13 cellular contexts compared by ENCODE assay signal in the genomic region with DNA sequence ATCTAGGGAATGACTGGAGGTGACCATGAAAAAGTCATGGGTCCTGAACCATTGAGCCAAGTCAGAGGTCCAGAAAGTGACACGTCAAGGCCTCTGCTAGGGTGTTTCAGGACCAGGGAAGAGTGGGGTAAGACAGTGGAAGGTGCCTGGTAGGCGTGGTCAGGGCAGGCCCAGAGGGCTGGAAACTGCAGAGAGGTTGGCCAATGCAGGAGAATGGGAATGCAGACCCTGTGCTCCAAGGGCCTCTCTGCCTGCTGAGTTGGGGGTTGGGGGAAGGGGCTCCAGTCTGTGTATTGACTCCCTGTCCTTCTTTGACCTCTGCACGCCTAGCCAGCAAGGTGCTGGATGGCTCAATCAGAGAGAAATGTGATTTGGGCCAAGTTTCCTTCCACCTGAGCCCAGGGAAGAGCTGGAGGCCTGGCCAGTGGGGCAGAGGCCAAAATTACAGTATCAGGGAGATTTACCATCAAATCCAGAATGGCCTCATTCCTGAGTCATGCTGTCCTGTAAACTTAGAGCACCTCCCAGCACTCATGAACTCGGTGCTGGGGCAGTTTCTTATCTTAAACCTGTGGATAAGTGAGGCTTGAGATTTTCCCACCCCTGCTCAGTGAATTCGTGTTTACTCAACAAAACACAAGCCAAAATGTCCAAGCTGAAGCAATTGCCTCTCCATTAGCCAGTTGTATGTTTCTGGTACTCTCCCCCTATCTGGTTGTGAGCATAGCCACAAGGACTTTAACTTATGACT. TPM values are rescaled to one million over a fixed set of nuclear protein-coding genes. Genes with fewer than 3 reads are reported as not detected.
DNase-seq lines count a peak whose midpoint lies in the region; ATAC-seq and TF ChIP-seq lines count a peak whose summit lies in the region.
"Had no signal": no experiment of that assay in that cellular context is flagged by ENCODE, and none has a peak within 500 bp of the region (broad histone marks: within the 10 kb centered on the region; RNA-seq: fewer than 3 reads in every experiment).

No MANE protein-coding gene starts in this region.

- H3K18ac ChIP-seq in mesenchymal stem cell (ENCODE audit: low read depth in 1 of 2, low read length in 2 of 2): peak overlapping the region in 1 of 2 experiments; percentile 63

- TF ChIP-seq POLR2A in breast epithelium (IDR thresholded peaks at IDR 0.05): no peak

- H2BK120ac ChIP-seq in mesenchymal stem cell (ENCODE audit: low read depth, low read length): no peak overlapping the region

- H2AFZ ChIP-seq in mesenchymal stem cell (ENCODE audit: low read depth, low read length): no peak overlapping the region

- H3K9me3 Mint-ChIP-seq in stimulated activated naive CD8-positive, alpha-beta T cell treated with anti-CD3 and anti-CD28 coated beads, Interleukin-15, amount 100 ng/mL, for 72 hours: no peaks in the 10 kb centered on the region
- no peaks in the 10 kb centered on the region for H3K9me3 Mint-ChIP-seq in activated naive CD4-positive, alpha-beta T cell treated with anti-CD3 and anti-CD28 coated beads, Interleukin-2, amount 50 U/mL, for 72 hours
- H3K9me3 Mint-ChIP-seq: activated T-helper 17 cell treated with anti-CD3 and anti-CD28 coated beads, Interleukin-2, amount 50 U/mL, for 72 hours had no signal

- H3K4me1 Mint-ChIP-seq in stimulated activated naive CD8-positive, alpha-beta T cell treated with anti-CD3 and anti-CD28 coated beads, Interleukin-15, amount 100 ng/mL, for 72 hours: peaks cover 34% of the 10 kb centered on the region

- no peak overlapping the region for H3K23ac ChIP-seq in mesenchymal stem cell (ENCODE audit: low read length in 2 of 2)

- no peak overlapping the region for H4K8ac ChIP-seq in mesenchymal stem cell (ENCODE audit: low read length)

- H2AK5ac ChIP-seq in mesenchymal stem cell (ENCODE audit: low read length, severe bottlenecking): no peak overlapping the region

- H3K9me3 ChIP-seq in breast epithelium (no peaks in the 10 kb centered on the region), mesenchymal stem cell (ENCODE audit: control insufficient read depth, low read length) (no peaks in the 10 kb centered on the region)
- H3K9me3 ChIP-seq: HAP-1, tibial nerve had no signal

- H3K4me1 ChIP-seq in breast epithelium: peaks cover 0 to 13% of the 10 kb centered on the region in 2 donors
- peaks cover 24% of the 10 kb centered on the region for H3K4me1 ChIP-seq in mesenchymal stem cell (ENCODE audit: control insufficient read depth, insufficient read depth, low read depth, low read length)

- WGBS in mesenchymal stem cell: 69% methylated on average over 5 of the region's 5 CpGs

- no peak overlapping the region for H3K4me3 Mint-ChIP-seq in stimulated activated naive CD8-positive, alpha-beta T cell treated with anti-CD3 and anti-CD28 coated beads, Interleukin-15, amount 100 ng/mL, for 72 hours
- H3K4me3 Mint-ChIP-seq: activated T-helper 17 cell treated with anti-CD3 and anti-CD28 coated beads, Interleukin-2, amount 50 U/mL, for 72 hours had no signal

- H3K27ac ChIP-seq in breast epithelium (peak overlapping the region; percentile 71 to 92), mesenchymal stem cell (ENCODE audit: low read length, poor library complexity, severe bottlenecking) (no peak overlapping the region)
- H3K27ac ChIP-seq: tibial nerve had no signal

- H3K27me3 Mint-ChIP-seq in stimulated activated naive CD8-positive, alpha-beta T cell treated with anti-CD3 and anti-CD28 coated beads, Interleukin-15, amount 100 ng/mL, for 72 hours: peaks cover 6% of the 10 kb centered on the region
- H3K27me3 Mint-ChIP-seq: activated T-helper 17 cell treated with anti-CD3 and anti-CD28 coated beads, Interleukin-2, amount 50 U/mL, for 72 hours had no signal

- TF ChIP-seq CTCF in breast epithelium (IDR thresholded peaks at IDR 0.05): no peak

- H3K36me3 ChIP-seq in breast epithelium: no peaks in the 10 kb centered on the region
- H3K36me3 ChIP-seq in mesenchymal stem cell (ENCODE audit: control insufficient read depth in 1 of 2, insufficient read depth in 2 of 2, low read depth in 1 of 2, low read length in 2 of 2): no peaks in the 10 kb centered on the region
- H3K36me3 ChIP-seq: HAP-1, tibial nerve had no signal

- DNase-seq in stimulated activated naive CD8-positive, alpha-beta T cell treated with anti-CD3 and anti-CD28 coated beads, Interleukin-15, amount 100 ng/mL, for 72 hours: no peak
- DNase-seq in stimulated activated naive CD8-positive, alpha-beta T cell treated with anti-CD3 and anti-CD28 coated beads, Interleukin-15, Interleukin-2, amounts not matched to agents 100 U/mL and 50 U/mL, for 24 hours: no peak
- DNase-seq in breast epithelium (ENCODE audit: low spot score in 2 of 2) (no peak), mesenchymal stem cell (peak; percentile 65), iPS-NIHi7 (ENCODE audit: extremely low spot score) (no peak)
- no peak for DNase-seq in activated naive CD4-positive, alpha-beta T cell treated with anti-CD3 and anti-CD28 coated beads, Interleukin-2, amount 50 U/mL, for 72 hours (ENCODE audit: low spot score in 2 of 2)
- DNase-seq: caudate nucleus, NCI-H2029 had no signal

- peak; percentile 21 for ATAC-seq in stimulated activated naive CD8-positive, alpha-beta T cell treated with anti-CD3 and anti-CD28 coated beads, Interleukin-15, amount 100 ng/mL, for 72 hours
- ATAC-seq in stimulated activated naive CD8-positive, alpha-beta T cell treated with anti-CD3 and anti-CD28 coated beads, Interleukin-15, Interleukin-2, amounts not matched to agents 100 U/mL and 50 U/mL, for 24 hours: no peak
- no peak for ATAC-seq in activated naive CD4-positive, alpha-beta T cell treated with anti-CD3 and anti-CD28 coated beads, Interleukin-2, amount 50 U/mL, for 72 hours
- no peak for ATAC-seq in HG03432 (IDR thresholded peaks at IDR 0.05; ENCODE audit: unreplicated experiment)
- ATAC-seq in HG02870 (IDR thresholded peaks at IDR 0.05; ENCODE audit: unreplicated experiment): no peak
- ATAC-seq: activated T-helper 17 cell treated with anti-CD3 and anti-CD28 coated beads, Interleukin-2, amount 50 U/mL, for 72 hours had no signal

- no peaks in the 10 kb centered on the region for H3K79me1 ChIP-seq in mesenchymal stem cell (replicated peaks; ENCODE audit: low read length, poor library complexity, severe bottlenecking)

- H2BK12ac ChIP-seq in mesenchymal stem cell (ENCODE audit: low read length in 2 of 2): peak overlapping the region in 1 of 2 experiments; percentile 68

- H3K27me3 ChIP-seq in breast epithelium: no peaks in the 10 kb centered on the region
- H3K27me3 ChIP-seq in mesenchymal stem cell (ENCODE audit: control insufficient read depth in 1 of 2, insufficient read depth in 1 of 2, low read length in 2 of 2): no peaks in the 10 kb centered on the region
- H3K27me3 ChIP-seq: tibial nerve had no signal

- no peaks in the 10 kb centered on the region for H3K36me3 Mint-ChIP-seq in activated naive CD4-positive, alpha-beta T cell treated with anti-CD3 and anti-CD28 coated beads, Interleukin-2, amount 50 U/mL, for 72 hours

- H3K27ac Mint-ChIP-seq in stimulated activated naive CD8-positive, alpha-beta T cell treated with anti-CD3 and anti-CD28 coated beads, Interleukin-15, amount 100 ng/mL, for 72 hours: peak overlapping the region in 1 of 2 donors; percentile 55
- no peak overlapping the region for H3K27ac Mint-ChIP-seq in activated naive CD4-positive, alpha-beta T cell treated with anti-CD3 and anti-CD28 coated beads, Interleukin-2, amount 50 U/mL, for 72 hours
- H3K27ac Mint-ChIP-seq: activated T-helper 17 cell treated with anti-CD3 and anti-CD28 coated beads, Interleukin-2, amount 50 U/mL, for 72 hours had no signal

- H3K4me2 ChIP-seq in mesenchymal stem cell (ENCODE audit: low read length, poor library complexity, severe bottlenecking): no peak overlapping the region

- H3K4me3 ChIP-seq in breast epithelium: no peak overlapping the region
- no peak overlapping the region for H3K4me3 ChIP-seq in mesenchymal stem cell (ENCODE audit: insufficient read depth in 1 of 2, low read depth in 1 of 2, low read length in 2 of 2)
- H3K4me3 ChIP-seq: HAP-1, tibial nerve had no signal

- intact Hi-C loops in breast epithelium (cut with DNase I; ENCODE audit: low total_unique reads): loop anchor here (2.0 kb wide), 1 partner anchor 37 kb away; no protein-coding TSS in a partner anchor

- H3K14ac ChIP-seq in mesenchymal stem cell (ENCODE audit: low read length in 2 of 2): no peak overlapping the region

- H2BK15ac ChIP-seq in mesenchymal stem cell (ENCODE audit: low read depth, poor library complexity, severe bottlenecking): no peak overlapping the region

- H2BK5ac ChIP-seq in mesenchymal stem cell (ENCODE audit: low read depth, low read length, poor library complexity, severe bottlenecking): no peak overlapping the region

- H3K4ac ChIP-seq in mesenchymal stem cell (ENCODE audit: low read depth in 1 of 2, low read length in 2 of 2): no peak overlapping the region

- H4K91ac ChIP-seq in mesenchymal stem cell (ENCODE audit: low read length): no peak overlapping the region

- H3K9ac ChIP-seq in mesenchymal stem cell (ENCODE audit: low read length): no peak overlapping the region

RNA-seq across cellular contexts. Expression of gene IRF2BPL, which starts 24.4 kb away (rescaled TPM):
- total RNA-seq in breast epithelium: 10 to 100 TPM; 39.5 to 76.5 (median 47.2) TPM
- 49.1 TPM for polyA plus RNA-seq in mesenchymal stem cell (2013, experiment 1 of 2)
- 48.1 TPM for polyA plus RNA-seq in mesenchymal stem cell (2013, experiment 2 of 2)
- 10 to 100 TPM; 26.6 to 85.4 TPM for total RNA-seq in activated naive CD4-positive, alpha-beta T cell treated with anti-CD3 and anti-CD28 coated beads, Interleukin-2, amount 50 U/mL, for 72 hours
